Comparison of ENCODE assay signal across 1 cellular context in genomic region chr16:53372942-53373871, GRCh38.
TF ChIP-seq lines count a peak whose summit lies in the region.

No MANE protein-coding gene starts in this region.

TF ChIP-seq in H1, 55 proteins besides CTCF, POLR2A, EP300 and RAD21 (continued from another document):
- TF ChIP-seq CHD7 (IDR thresholded peaks at IDR 0.05; ENCODE audit: insufficient replicate concordance, low read length), result no peak
- no peak for TF ChIP-seq TAF7 (optimal IDR thresholded peaks at IDR 0.05; ENCODE audit: borderline replicate concordance, low read depth, low read length)
- no peak for TF ChIP-seq SP1 (IDR thresholded peaks at IDR 0.05; ENCODE audit: low read depth, low read length)
